ENCODE assay signal across 12 cellular contexts in the genomic region with DNA sequence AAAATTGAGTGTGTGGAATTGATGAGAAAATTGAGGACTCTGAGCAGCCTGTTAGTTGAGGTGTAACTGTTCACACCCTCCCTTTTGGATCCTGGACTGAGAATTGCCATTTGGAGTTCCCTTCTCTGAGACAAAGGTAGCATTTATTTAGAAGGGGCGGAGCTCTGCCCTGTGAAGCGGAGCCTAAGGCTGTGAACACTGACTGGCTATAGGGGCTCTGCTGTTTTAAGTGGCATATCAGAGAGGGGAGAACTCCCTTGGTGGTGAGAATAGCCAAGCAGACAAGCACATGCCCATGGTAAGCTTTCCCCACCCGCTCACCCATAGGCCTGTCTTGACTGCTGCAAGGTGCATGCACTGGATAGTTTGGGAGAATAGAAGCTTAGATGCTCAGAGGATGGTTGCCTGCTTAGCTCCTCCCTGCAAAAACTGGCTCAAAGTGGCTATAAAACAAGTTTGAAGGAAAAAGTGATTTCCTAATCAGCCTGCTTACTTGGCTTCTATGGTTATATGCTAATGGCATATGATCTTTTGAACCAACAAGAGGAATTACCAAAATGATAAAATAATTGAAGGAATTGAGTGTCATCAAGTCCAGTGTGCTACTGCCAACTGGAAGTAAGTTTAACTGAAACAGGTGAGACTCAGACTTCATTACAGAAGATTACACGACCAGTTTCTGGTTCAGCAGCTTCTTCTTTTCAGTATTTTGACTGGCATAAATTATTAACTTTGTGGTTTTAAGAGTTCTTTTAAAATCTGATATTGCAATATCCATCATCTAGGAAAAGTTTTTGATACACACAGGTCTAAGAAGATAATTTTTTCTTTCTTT.
A peak's percentile ranks its signal among the peaks of the same experiment; 100 is the strongest.
DNase-seq lines count a peak whose midpoint lies in the region; ATAC-seq and TF ChIP-seq lines count a peak whose summit lies in the region.
"Had no signal": no experiment of that assay in that cellular context is flagged by ENCODE, and none has a peak within 500 bp of the region (broad histone marks: within the 10 kb centered on the region; RNA-seq: fewer than 3 reads in every experiment).

No MANE protein-coding gene starts in this region.

- no peak for TF ChIP-seq CTCF in coronary artery (IDR thresholded peaks at IDR 0.05)
- no peak for TF ChIP-seq CTCF in sigmoid colon (IDR thresholded peaks at IDR 0.05)
- no peak for TF ChIP-seq CTCF in adrenal gland (IDR thresholded peaks at IDR 0.05)
- no peak for TF ChIP-seq CTCF in osteoblast (IDR thresholded peaks at IDR 0.05; ENCODE audit: extremely low read depth, low read depth, low read length)
- TF ChIP-seq CTCF in colonic mucosa (IDR thresholded peaks at IDR 0.05) = no peak

- WGBS in sigmoid colon, 2 donors = 42 to 71% methylated on average over 4 of the region's 4 CpGs
- WGBS in adrenal gland, 4 donors = 80 to 93% (median 90%) methylated on average over 4 of the region's 4 CpGs

- H2AFZ ChIP-seq in osteoblast (ENCODE audit: low read length) = no peak overlapping the region

- intact Hi-C loops in sigmoid colon (cut with DNase I) = loop anchor here (5.0 kb wide), 1 partner anchor 36 kb away; no protein-coding TSS in a partner anchor
- intact Hi-C loops in adrenal gland (cut with DNase I) = no loop called here
- intact Hi-C loops in colonic mucosa (cut with DNase I) = no loop called here

- peak; percentile 27 for TF ChIP-seq POLR2A in GM19193 (IDR thresholded peaks at IDR 0.05; ENCODE audit: extremely low read depth, insufficient read depth, insufficient read length)
- no peak for TF ChIP-seq POLR2A in sigmoid colon (IDR thresholded peaks at IDR 0.05)
- no peak for TF ChIP-seq POLR2A in adrenal gland (IDR thresholded peaks at IDR 0.05)

- H3K36me3 ChIP-seq in sigmoid colon = peaks cover 0 to 15% (median 7%) of the 10 kb centered on the region in 4 donors
- peaks cover 0 to 13% of the 10 kb centered on the region in 2 donors for H3K36me3 ChIP-seq in adrenal gland (replicated peaks in 1 of 2)
- peaks cover 5% of the 10 kb centered on the region for H3K36me3 ChIP-seq in osteoblast (ENCODE audit: insufficient read depth, low read length)
- peaks cover 7% of the 10 kb centered on the region for H3K36me3 ChIP-seq in colonic mucosa

- H3K4me1 ChIP-seq in sigmoid colon (peaks cover 0 to 98% (median 86%) of the 10 kb centered on the region in 4 donors), adrenal gland (replicated peaks in 1 of 2) (peaks cover 60 to 69% of the 10 kb centered on the region in 2 donors), osteoblast (ENCODE audit: insufficient read depth, low read length) (peaks cover 42% of the 10 kb centered on the region), colonic mucosa (no peaks in the 10 kb centered on the region)

- peaks cover 81% of the 10 kb centered on the region for H3K79me2 ChIP-seq in osteoblast (ENCODE audit: insufficient read depth, low read length)

- DNase-seq in coronary artery (ENCODE audit: low spot score) (no peak), sigmoid colon (no peak), adrenal gland (no peak), osteoblast (ENCODE audit: insufficient read length, low spot score, missing footprints) (no peak), colonic mucosa (no peak)
- no peak for DNase-seq in stimulated activated CD4-positive, alpha-beta T cell treated with anti-CD3 and anti-CD28 coated beads, Interleukin-15, amount 100 ng/mL, for 24 hours
- DNase-seq: activated CD8-positive, alpha-beta T cell treated with anti-CD3 and anti-CD28 coated beads, Interleukin-2, amount 10 ng/mL, durations not matched to agents 7 days and 5 days; amygdala; DMS 273 treated with DMSO at 0.1 percent for 48 hours; NCI-H1930 had no signal

- no peak for TF ChIP-seq EP300 in sigmoid colon (IDR thresholded peaks at IDR 0.05)

- H3K9me3 ChIP-seq in sigmoid colon (no peaks in the 10 kb centered on the region), adrenal gland (replicated peaks in 1 of 3) (no peaks in the 10 kb centered on the region), osteoblast (ENCODE audit: low read depth, low read length) (no peaks in the 10 kb centered on the region), colonic mucosa (no peaks in the 10 kb centered on the region)

- no peak overlapping the region for H3K9ac ChIP-seq in colonic mucosa (ENCODE audit: low read depth in 2 of 2, low read length in 2 of 2)

- H3K4me3 ChIP-seq in coronary artery = no peak overlapping the region
- H3K4me3 ChIP-seq in sigmoid colon = no peak overlapping the region
- H3K4me3 ChIP-seq in adrenal gland = no peak overlapping the region
- H3K4me3 ChIP-seq in osteoblast (ENCODE audit: insufficient read depth, low read length) = no peak overlapping the region
- H3K4me3 ChIP-seq in colonic mucosa = no peak overlapping the region

- H3K27me3 ChIP-seq in sigmoid colon (no peaks in the 10 kb centered on the region), adrenal gland (no peaks in the 10 kb centered on the region), osteoblast (ENCODE audit: insufficient read depth, low read length) (no peaks in the 10 kb centered on the region), colonic mucosa (no peaks in the 10 kb centered on the region)

- H3K27ac ChIP-seq in coronary artery (peak overlapping the region; percentile 18 to 67), sigmoid colon (peak overlapping the region; percentile 80 to 87 (median 84)), adrenal gland (peak overlapping the region in 2 of 5 donors; percentile 1 to 22), osteoblast (ENCODE audit: low read depth, low read length) (no peak overlapping the region), colonic mucosa (no peak overlapping the region)

- H3K4me2 ChIP-seq in osteoblast (ENCODE audit: insufficient read depth, low read length) = no peak overlapping the region

- peak; percentile 41 for ATAC-seq in HG02938 (IDR thresholded peaks at IDR 0.05; ENCODE audit: unreplicated experiment)
- ATAC-seq: activated CD8-positive, alpha-beta T cell treated with anti-CD3 and anti-CD28 coated beads, Interleukin-2, amount 10 ng/mL, durations not matched to agents 7 days and 5 days had no signal

- peaks cover 7% of the 10 kb centered on the region for H4K20me1 ChIP-seq in osteoblast (ENCODE audit: insufficient read depth, low read length)

Comparison
In these comparisons a context has a peak if more than half of its experiments do, and no peak if none do; other contexts are left out.
1. H3K27ac ChIP-seq: peak in coronary artery (2 of 2) and sigmoid colon (4 of 4); none in osteoblast (single experiment) and colonic mucosa (single experiment).